In genomic region chr5:81601912-81602311, GRCh38 we compare ENCODE assay signal across 20 cellular contexts.
DNase-seq lines count a peak whose midpoint lies in the region; ATAC-seq, FAIRE-seq and TF ChIP-seq lines count a peak whose summit lies in the region.
"Had no signal": no experiment of that assay in that cellular context is flagged by ENCODE, and none has a peak within 500 bp of the region (broad histone marks: within the 10 kb centered on the region; RNA-seq: fewer than 3 reads in every experiment).

No MANE protein-coding gene starts in this region.

- no peak for TF ChIP-seq RAD21 in HepG2 (CRISPR knock-in tag; IDR thresholded peaks at IDR 0.05)

- H3K4me1 ChIP-seq in right lobe of liver (peaks cover 0 to 2% (median 0%) of the 10 kb centered on the region in 4 donors), HepG2 (ENCODE audit: insufficient read depth, low read length) (peaks cover 6% of the 10 kb centered on the region; the same call in 1 of the 2 replicates)
- H3K4me1 ChIP-seq: gastrocnemius medialis had no signal

- no peaks in the 10 kb centered on the region for H3K79me2 ChIP-seq in HepG2 (ENCODE audit: insufficient read depth, low read length)

- CTCF ChIA-PET in HepG2 (lab: Yijun Ruan, JAX; ENCODE audit: low intra/inter-chr PET ratio, low total read pairs): no interaction called here

- 79% methylated on average over 1 of the region's 1 CpG for WGBS in right lobe of liver (ENCODE audit: insufficient coverage, low coverage, low lambda C conversion rate, missing lambda C conversion rate)
- WGBS in HepG2 (ENCODE audit: low lambda C conversion rate): 60% methylated on average over 1 of the region's 1 CpG

- H4K20me1 ChIP-seq in HepG2 (ENCODE audit: insufficient read depth, low read length): no peaks in the 10 kb centered on the region

- POLR2A ChIA-PET in HepG2 (lab: Yijun Ruan, JAX): no interaction called here

- H3K9ac ChIP-seq in HepG2 (ENCODE audit: insufficient read depth, low read depth, low read length): no peak overlapping the region

- peak; percentile 21 to 68 (median 40) for ATAC-seq in right lobe of liver
- ATAC-seq in HepG2: no peak
- ATAC-seq in HG02981 (IDR thresholded peaks at IDR 0.05; ENCODE audit: unreplicated experiment): no peak
- ATAC-seq: activated naive CD8-positive, alpha-beta T cell treated with anti-CD3 and anti-CD28 coated beads, Interleukin-2, amount 50 U/mL, for 24 hours; gastrocnemius medialis; GM23338; T-helper 17 cell had no signal

- H3K9me3 ChIP-seq in right lobe of liver (no peaks in the 10 kb centered on the region), HepG2 (ENCODE audit: low read length) (no peaks in the 10 kb centered on the region)
- H3K9me3 ChIP-seq: gastrocnemius medialis, ovary had no signal

- no peak for FAIRE-seq in HepG2 (lab: Jason Lieb, UNC)

- H3K27ac ChIP-seq in right lobe of liver (no peak overlapping the region), HepG2 (ENCODE audit: extremely low read length, insufficient read depth, low read length) (no peak overlapping the region), caudate nucleus (ENCODE audit: low read depth, low read length) (no peak overlapping the region)
- H3K27ac ChIP-seq: gastrocnemius medialis, HL-60, ovary had no signal

- TF ChIP-seq POLR2A in right lobe of liver (IDR thresholded peaks at IDR 0.05): no peak
- no peak for TF ChIP-seq POLR2A in HepG2 (IDR thresholded peaks at IDR 0.05; ENCODE audit: insufficient read depth in 1 of 2, low read depth in 2 of 2, low read length in 2 of 2)
- no peak for TF ChIP-seq POLR2A in erythroblast (IDR thresholded peaks at IDR 0.05; ENCODE audit: low read length)

- no peak overlapping the region for H2AFZ ChIP-seq in HepG2 (ENCODE audit: low read length)
- H2AFZ ChIP-seq: GM23338 had no signal

- intact Hi-C loops in right lobe of liver (cut with DNase I) (no loop called here), HepG2 (cut with micrococcal nuclease; ENCODE audit: unreplicated experiment) (no loop called here)

- no peak for TF ChIP-seq EP300 in HepG2 (IDR thresholded peaks at IDR 0.05; ENCODE audit: low read depth in 2 of 2, low read length in 2 of 2)
- TF ChIP-seq EP300 in HepG2 (CRISPR knock-in tag; IDR thresholded peaks at IDR 0.05; ENCODE audit: borderline replicate concordance): no peak

- TF ChIP-seq CTCF in right lobe of liver (IDR thresholded peaks at IDR 0.05) (no peak), HepG2 (CRISPR knock-in tag; IDR thresholded peaks at IDR 0.05) (no peak), fibroblast of pulmonary artery (IDR thresholded peaks at IDR 0.05; ENCODE audit: low read length, missing control alignments) (no peak)

- no peaks in the 10 kb centered on the region for H3K36me3 ChIP-seq in right lobe of liver
- H3K36me3 ChIP-seq in HepG2 (replicated peaks in 1 of 2; ENCODE audit: control insufficient read depth in 1 of 2, insufficient read depth in 2 of 2, low read length in 2 of 2): no peaks in the 10 kb centered on the region
- H3K36me3 ChIP-seq: gastrocnemius medialis, ovary had no signal

- H3K4me3 ChIP-seq in right lobe of liver: no peak overlapping the region
- no peak overlapping the region for H3K4me3 ChIP-seq in HepG2 (replicated peaks in 1 of 3; ENCODE audit: insufficient read depth in 1 of 3, low read depth in 2 of 3, low read length in 3 of 3)
- no peak overlapping the region for H3K4me3 ChIP-seq in fibroblast of pulmonary artery (replicated peaks; ENCODE audit: low read depth, low read length)
- H3K4me3 ChIP-seq: gastrocnemius medialis, GM23338, ovary had no signal

- in situ Hi-C loops in HepG2 (cut with HindIII; ENCODE audit: extremely low pct_ligation_motif_present, low pct_unique_long_range_greater_than_20kb): no loop called here

- no peaks in the 10 kb centered on the region for H3K27me3 ChIP-seq in right lobe of liver
- H3K27me3 ChIP-seq in HepG2 (ENCODE audit: control insufficient read depth in 1 of 2, insufficient read depth in 2 of 2, low read length in 2 of 2): no peaks in the 10 kb centered on the region
- H3K27me3 ChIP-seq: gastrocnemius medialis, ovary had no signal

- DNase-seq in right lobe of liver (no peak), HepG2 (ENCODE audit: low spot score) (no peak), RPMI7951 (ENCODE audit: low read depth) (peak; percentile 11), fibroblast of pulmonary artery (ENCODE audit: low read depth) (peak; percentile 51), caudate nucleus (lab: John Stamatoyannopoulos, UW) (no peak), DMS 273 (lab: John Stamatoyannopoulos, UW; ENCODE audit: unreplicated experiment) (no peak), erythroblast (lab: John Stamatoyannopoulos, UW) (no peak)
- DNase-seq: activated naive CD8-positive, alpha-beta T cell treated with anti-CD3 and anti-CD28 coated beads, Interleukin-2, amount 50 U/mL, for 24 hours; CD8-positive, alpha-beta memory T cell; cerebellar nuclear complex; gastrocnemius medialis; Karpas-422; NCI-H510A; ovary; SHP77; stimulated activated CD4-positive, alpha-beta T cell treated with anti-CD3 and anti-CD28 coated beads, Interleukin-2, amount 100 ng/mL, for 48 hours; T-helper 17 cell had no signal

- no TSS peak for BruUV-seq in HepG2 (replicated peaks; lab: Mats Ljungman, UMichigan)

- no peak overlapping the region for H3K4me2 ChIP-seq in HepG2 (ENCODE audit: low read depth, low read length)
- H3K4me2 ChIP-seq: GM23338 had no signal

TF ChIP-seq in HepG2, 621 proteins besides CTCF, POLR2A, EP300 and RAD21 (continues in another document):
- no peak for TF ChIP-seq ZNF704 (CRISPR knock-in tag; IDR thresholded peaks at IDR 0.05; ENCODE audit: borderline replicate concordance)
- TF ChIP-seq ZNF879 (CRISPR knock-in tag; IDR thresholded peaks at IDR 0.05): no peak
- no peak for TF ChIP-seq ZBTB33 (CRISPR knock-in tag; IDR thresholded peaks at IDR 0.05)
- no peak for TF ChIP-seq ZNF784 (CRISPR knock-in tag; IDR thresholded peaks at IDR 0.05; ENCODE audit: borderline replicate concordance)
- TF ChIP-seq BRCA1 (CRISPR knock-in tag; IDR thresholded peaks at IDR 0.05): no peak
- TF ChIP-seq ERF (CRISPR knock-in tag; IDR thresholded peaks at IDR 0.05): no peak
- TF ChIP-seq ZBTB34 (CRISPR knock-in tag; IDR thresholded peaks at IDR 0.05): no peak
- no peak for TF ChIP-seq TBX2 (CRISPR knock-in tag; IDR thresholded peaks at IDR 0.05; ENCODE audit: borderline replicate concordance)
- TF ChIP-seq CENPX (CRISPR knock-in tag; IDR thresholded peaks at IDR 0.05): no peak

Comparison
In these comparisons a context has a peak if more than half of its experiments do, and no peak if none do; other contexts are left out.
1. ATAC-seq: peak in right lobe of liver (4 of 4); none in HepG2 (single experiment) and HG02981 (single experiment).
2. DNase-seq: peak in RPMI7951 (single experiment) and fibroblast of pulmonary artery (single experiment); none in right lobe of liver (0 of 3), HepG2 (single experiment), caudate nucleus (0 of 61), DMS 273 (single experiment) and erythroblast (0 of 2).